8 cellular contexts compared by ENCODE assay signal in genomic region chr6:36769676-36770499, GRCh38.
DNase-seq lines count a peak whose midpoint lies in the region; ATAC-seq, FAIRE-seq and TF ChIP-seq lines count a peak whose summit lies in the region.

No MANE protein-coding gene starts in this region.

- FAIRE-seq in D721Med (lab: Jason Lieb, UNC), result no peak

- no peaks in the 10 kb centered on the region for H3K27me3 Mint-ChIP-seq in activated naive CD4-positive, alpha-beta T cell treated with anti-CD3 and anti-CD28 coated beads, Interleukin-2, amount 50 U/mL, for 24 hours

- H3K9me3 ChIP-seq in lower lobe of right lung (no peaks in the 10 kb centered on the region), testis (no peaks in the 10 kb centered on the region)

- TF ChIP-seq POLR2A in testis (IDR thresholded peaks at IDR 0.05), result no peak

- DNase-seq in CMK (ENCODE audit: low read depth), result peak; percentile 84
- DNase-seq in NAMALWA (ENCODE audit: low spot score), result peak; percentile 54
- peak; percentile 55 for DNase-seq in lower lobe of right lung
- no peak for DNase-seq in D721Med (ENCODE audit: insufficient read length, low spot score)
- DNase-seq in NCI-H526 treated with DMSO at 0.1 percent for 48 hours (lab: John Stamatoyannopoulos, UW), result no peak
- DNase-seq in testis, result no peak
- DNase-seq in NCI-H128 (lab: John Stamatoyannopoulos, UW; ENCODE audit: unreplicated experiment), result no peak

- no peak for TF ChIP-seq CTCF in lower lobe of right lung (IDR thresholded peaks at IDR 0.05)
- no peak for TF ChIP-seq CTCF in D721Med (IDR thresholded peaks at IDR 0.05; ENCODE audit: insufficient read depth, missing control alignments)
- TF ChIP-seq CTCF in testis (IDR thresholded peaks at IDR 0.05), result no peak

- peak overlapping the region; percentile 61 for H3K4me3 Mint-ChIP-seq in activated naive CD4-positive, alpha-beta T cell treated with anti-CD3 and anti-CD28 coated beads, Interleukin-2, amount 50 U/mL, for 24 hours

- peak; percentile 18 to 44 for ATAC-seq in lower lobe of right lung

- peak overlapping the region; percentile 93 for H3K27ac Mint-ChIP-seq in activated naive CD4-positive, alpha-beta T cell treated with anti-CD3 and anti-CD28 coated beads, Interleukin-2, amount 50 U/mL, for 24 hours

- no peak overlapping the region for H3K4me3 ChIP-seq in lower lobe of right lung
- H3K4me3 ChIP-seq in testis, result no peak overlapping the region

- intact Hi-C loops in lower lobe of right lung (cut with DNase I), result loop anchor here (5.0 kb wide), 1 partner anchor 82 kb away; no protein-coding TSS in a partner anchor
- intact Hi-C loops in testis (cut with DNase I; ENCODE audit: low total_unique reads), result loop anchor here (5.0 kb wide), 2 partner anchors 77 to 207 kb away; no protein-coding TSS in a partner anchor

- H3K27ac ChIP-seq in lower lobe of right lung (peak overlapping the region; percentile 53), testis (no peak overlapping the region)

- peaks cover 51% of the 10 kb centered on the region for H3K4me1 Mint-ChIP-seq in activated naive CD4-positive, alpha-beta T cell treated with anti-CD3 and anti-CD28 coated beads, Interleukin-2, amount 50 U/mL, for 24 hours

- no peaks in the 10 kb centered on the region for H3K27me3 ChIP-seq in lower lobe of right lung (ENCODE audit: low read depth)
- no peaks in the 10 kb centered on the region for H3K27me3 ChIP-seq in testis

- 67 to 81% methylated on average over 18 of the region's 18 CpGs for WGBS in testis, 2 donors

- H3K4me1 ChIP-seq in lower lobe of right lung (peaks cover 29% of the 10 kb centered on the region), testis (peaks cover 12% of the 10 kb centered on the region)

- H3K36me3 Mint-ChIP-seq in activated naive CD4-positive, alpha-beta T cell treated with anti-CD3 and anti-CD28 coated beads, Interleukin-2, amount 50 U/mL, for 24 hours, result no peaks in the 10 kb centered on the region

- H3K9me3 Mint-ChIP-seq in activated naive CD4-positive, alpha-beta T cell treated with anti-CD3 and anti-CD28 coated beads, Interleukin-2, amount 50 U/mL, for 24 hours, result no peaks in the 10 kb centered on the region

- H3K36me3 ChIP-seq in lower lobe of right lung, result no peaks in the 10 kb centered on the region
- no peaks in the 10 kb centered on the region for H3K36me3 ChIP-seq in testis (ENCODE audit: low read depth, missing control alignments)

Comparison
In these comparisons a context has a peak if more than half of its experiments do, and no peak if none do; other contexts are left out.
1. DNase-seq: peak in CMK (single experiment), NAMALWA (single experiment) and lower lobe of right lung (single experiment); none in D721Med (single experiment), NCI-H526 treated with DMSO at 0.1 percent for 48 hours (single experiment), testis (single experiment) and NCI-H128 (single experiment).